In genomic region chr19:40059624-40060023, GRCh38 we compare ENCODE assay signal across 3 cellular contexts.
TF ChIP-seq lines count a peak whose summit lies in the region.

No MANE protein-coding gene starts in this region.

TF ChIP-seq in HepG2, 621 proteins besides CTCF, POLR2A, EP300 and RAD21:
- TF ChIP-seq ZNF160 (CRISPR knock-in tag; IDR thresholded peaks at IDR 0.05) = peak; percentile 98
- TF ChIP-seq ZNF275 (CRISPR knock-in tag; IDR thresholded peaks at IDR 0.05; ENCODE audit: borderline replicate concordance) = no peak
- no peak for TF ChIP-seq DZIP1 (CRISPR knock-in tag; IDR thresholded peaks at IDR 0.05)
TF ChIP-seq in HepG2: peak in this region for 1.

TF ChIP-seq in HEK293, 187 proteins besides CTCF, POLR2A, EP300 and RAD21 (continues in another document):
- TF ChIP-seq ZNF354C (tag by site-specific recombination; IDR thresholded peaks at IDR 0.05; ENCODE audit: borderline replicate concordance, low read depth) = no peak
- TF ChIP-seq ZNF518A (tag by site-specific recombination; conservative IDR thresholded peaks at IDR 0.05; ENCODE audit: low read depth) = peak; percentile 22; the same call in 1 of the 2 replicates
- no peak for TF ChIP-seq ZNF621 (tag by site-specific recombination; IDR thresholded peaks at IDR 0.05)
- TF ChIP-seq REST (tag by site-specific recombination; IDR thresholded peaks at IDR 0.05) = no peak
- no peak for TF ChIP-seq ZNF350 (tag by site-specific recombination; IDR thresholded peaks at IDR 0.05)
- TF ChIP-seq ZNF274 (IDR thresholded peaks at IDR 0.05; ENCODE audit: low read length) = no peak
- no peak for TF ChIP-seq ZNF274 (tag by site-specific recombination; IDR thresholded peaks at IDR 0.05; ENCODE audit: borderline replicate concordance)
- TF ChIP-seq ZBTB26 (tag by site-specific recombination; optimal IDR thresholded peaks at IDR 0.05) = no peak
- TF ChIP-seq KLF17 (tag by site-specific recombination; IDR thresholded peaks at IDR 0.05) = no peak
- no peak for TF ChIP-seq ZNF157 (tag by site-specific recombination; IDR thresholded peaks at IDR 0.05)

TF ChIP-seq in K562, 482 proteins besides CTCF, POLR2A, EP300 and RAD21:
- TF ChIP-seq TRIM28 (IDR thresholded peaks at IDR 0.05) (peak; percentile 90), ZEB2 (IDR thresholded peaks at IDR 0.05) (peak; percentile 45; the same call in 1 of the 2 replicates), ZNF280B (CRISPR knock-in tag; IDR thresholded peaks at IDR 0.05) (0 out of 2 replicates have a peak, but pooled peaks have one; percentile 69), ZNF280A (IDR thresholded peaks at IDR 0.05; ENCODE audit: low read depth, partially characterized antibody) (peak; percentile 71), RBBP5 (IDR thresholded peaks at IDR 0.05; ENCODE audit: borderline replicate concordance, insufficient read depth, low read length, poor library complexity, severe bottlenecking) (no peak), XRCC3 (IDR thresholded peaks at IDR 0.05) (0 out of 2 replicates have a peak, but pooled peaks have one; percentile 38), CCAR2 (IDR thresholded peaks at IDR 0.05; ENCODE audit: low read depth, low read length) (no peak), ILF3 (IDR thresholded peaks at IDR 0.05; ENCODE audit: borderline replicate concordance) (no peak), ADNP (tag; IDR thresholded peaks at IDR 0.05) (no peak)
TF ChIP-seq in K562: peak in this region for 5.
